17 cellular contexts compared by ENCODE assay signal in the genomic region with DNA sequence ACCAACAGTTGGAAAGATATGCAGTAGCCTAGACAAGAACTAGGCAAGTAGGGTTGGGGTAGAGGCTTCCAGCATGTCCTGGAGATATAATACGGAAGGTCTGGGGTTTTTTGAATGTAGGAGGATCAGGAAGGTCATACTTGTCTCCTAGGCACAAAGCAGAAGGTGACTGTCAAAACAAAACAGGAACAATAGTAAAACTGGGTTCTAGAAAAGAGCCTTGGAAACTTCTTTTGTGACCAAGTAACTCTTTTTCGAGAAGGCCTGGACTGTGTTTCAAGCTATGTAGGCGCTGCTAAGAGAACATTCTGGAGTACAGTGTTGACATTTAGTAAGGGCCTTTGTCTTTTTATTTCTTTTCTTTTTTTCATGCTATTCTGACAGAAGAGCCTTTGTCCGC.
"Had no signal": no experiment of that assay in that cellular context is flagged by ENCODE, and none has a peak within 500 bp of the region (broad histone marks: within the 10 kb centered on the region; RNA-seq: fewer than 3 reads in every experiment).

No MANE protein-coding gene starts in this region.

- ATAC-seq: esophagus mucosa; heart right ventricle; naive thymus-derived CD4-positive, alpha-beta T cell; right cardiac atrium had no signal

- H3K27me3 Mint-ChIP-seq: naive thymus-derived CD4-positive, alpha-beta T cell; progenitor cell of endocrine pancreas; stimulated activated naive CD8-positive, alpha-beta T cell treated with anti-CD3 and anti-CD28 coated beads, Interleukin-15, Interleukin-2, amounts not matched to agents 100 ng/mL and 50 ng/mL, for 24 hours had no signal

- H3K27ac Mint-ChIP-seq: nephron progenitor cell; progenitor cell of endocrine pancreas; stimulated activated naive CD8-positive, alpha-beta T cell treated with anti-CD3 and anti-CD28 coated beads, Interleukin-15, Interleukin-2, amounts not matched to agents 100 ng/mL and 50 ng/mL, for 24 hours had no signal

- H3K4me3 Mint-ChIP-seq: naive thymus-derived CD4-positive, alpha-beta T cell; nephron progenitor cell; stimulated activated naive CD8-positive, alpha-beta T cell treated with anti-CD3 and anti-CD28 coated beads, Interleukin-15, Interleukin-2, amounts not matched to agents 100 ng/mL and 50 ng/mL, for 24 hours had no signal

- DNase-seq: cortex of kidney; effector memory CD4-positive, alpha-beta T cell; heart right ventricle; hypothalamus; kidney glomerular epithelial cell; naive thymus-derived CD4-positive, alpha-beta T cell; nephron progenitor cell; ovary; right cardiac atrium; small intestine; stimulated activated CD4-positive, alpha-beta T cell treated with anti-CD3 and anti-CD28 coated beads, Interleukin-2, amount 100 ng/mL, for 48 hours; tibial artery; upper lobe of left lung; uterus had no signal
